ENCODE assay signal across 10 cellular contexts in genomic region chr17:67443931-67444597, GRCh38.
DNase-seq lines count a peak whose midpoint lies in the region; ATAC-seq and TF ChIP-seq lines count a peak whose summit lies in the region.
"Had no signal": no experiment of that assay in that cellular context is flagged by ENCODE, and none has a peak within 500 bp of the region (broad histone marks: within the 10 kb centered on the region; RNA-seq: fewer than 3 reads in every experiment).

No MANE protein-coding gene starts in this region.

- no peak overlapping the region for H3K4me3 Mint-ChIP-seq in activated CD8-positive, alpha-beta T cell treated with anti-CD3 and anti-CD28 coated beads for 36 hours
- no peak overlapping the region for H3K4me3 Mint-ChIP-seq in activated CD8-positive, alpha-beta T cell treated with anti-CD3 and anti-CD28 coated beads, Interleukin-2, amount 10 ng/mL, durations not matched to agents 7 days and 5 days
- peak overlapping the region in 1 of 5 donors; percentile 22 for H3K4me3 Mint-ChIP-seq in immature natural killer cell

- H3K4me3 ChIP-seq in astrocyte of the spinal cord (ENCODE audit: low read depth, low read length), result no peak overlapping the region

- intact Hi-C loops in activated CD8-positive, alpha-beta T cell treated with anti-CD3 and anti-CD28 coated beads for 36 hours (cut with micrococcal nuclease), result no loop called here

- in situ Hi-C loops in astrocyte of the spinal cord (cut with HindIII; ENCODE audit: low sequenced_read_pairs), result no loop called here

- H3K4me1 Mint-ChIP-seq in activated CD8-positive, alpha-beta T cell treated with anti-CD3 and anti-CD28 coated beads for 36 hours (ENCODE audit: low read depth), result peaks cover 70% of the 10 kb centered on the region
- H3K4me1 Mint-ChIP-seq in activated CD8-positive, alpha-beta T cell treated with anti-CD3 and anti-CD28 coated beads, Interleukin-2, amount 10 ng/mL, durations not matched to agents 7 days and 5 days (ENCODE audit: low read depth), result peaks cover 61% of the 10 kb centered on the region
- peaks cover 72 to 91% of the 10 kb centered on the region in 2 donors for H3K4me1 Mint-ChIP-seq in immature natural killer cell

- no peak for DNase-seq in activated CD8-positive, alpha-beta T cell treated with anti-CD3 and anti-CD28 coated beads for 36 hours
- DNase-seq in activated CD8-positive, alpha-beta T cell treated with anti-CD3 and anti-CD28 coated beads, Interleukin-2, amount 10 ng/mL, durations not matched to agents 7 days and 5 days, result no peak
- peak; percentile 61 for DNase-seq in astrocyte of the spinal cord (ENCODE audit: low read depth, low spot score)
- no peak for DNase-seq in immature natural killer cell
- peak; percentile 48 for DNase-seq in stromal cell of bone marrow (ENCODE audit: low read depth)
- DNase-seq in central memory CD4-positive, alpha-beta T cell, result no peak
- no peak for DNase-seq in activated CD4-positive, alpha-beta T cell treated with anti-CD3 and anti-CD28 coated beads, Interleukin-2, amount 50 U/mL, for 1 hour
- DNase-seq: activated CD4-positive, alpha-beta T cell treated with anti-CD3 and anti-CD28 coated beads, Interleukin-2, amount 50 U/mL, for 4 hours; cerebellar nuclear complex had no signal

- POLR2A ChIA-PET in activated CD8-positive, alpha-beta T cell treated with anti-CD3 and anti-CD28 coated beads for 36 hours (lab: Charles Lee), result no interaction called here
- POLR2A ChIA-PET in activated CD8-positive, alpha-beta T cell treated with anti-CD3 and anti-CD28 coated beads, Interleukin-2, amount 10 ng/mL, durations not matched to agents 7 days and 5 days (lab: Charles Lee), result no interaction called here

- CTCF ChIA-PET in activated CD8-positive, alpha-beta T cell treated with anti-CD3 and anti-CD28 coated beads for 36 hours (lab: Charles Lee), result interaction anchor here (0.9 to 1.5 kb wide), 3 partner anchors 32 to 66 kb away, joined by 3 to 4 read pairs (median 4); no protein-coding TSS in a partner anchor
- CTCF ChIA-PET in activated CD8-positive, alpha-beta T cell treated with anti-CD3 and anti-CD28 coated beads, Interleukin-2, amount 10 ng/mL, durations not matched to agents 7 days and 5 days (lab: Charles Lee), result interaction anchor here (1.0 to 7.7 kb wide), 3 partner anchors 31 to 65 kb away, joined by 3 to 110 read pairs (median 4); no protein-coding TSS in a partner anchor

- no peaks in the 10 kb centered on the region for H3K9me3 Mint-ChIP-seq in activated CD8-positive, alpha-beta T cell treated with anti-CD3 and anti-CD28 coated beads for 36 hours
- no peaks in the 10 kb centered on the region for H3K9me3 Mint-ChIP-seq in activated CD8-positive, alpha-beta T cell treated with anti-CD3 and anti-CD28 coated beads, Interleukin-2, amount 10 ng/mL, durations not matched to agents 7 days and 5 days (ENCODE audit: insufficient read depth)
- no peaks in the 10 kb centered on the region for H3K9me3 Mint-ChIP-seq in immature natural killer cell

- peak overlapping the region; percentile 85 for H3K27ac Mint-ChIP-seq in activated CD8-positive, alpha-beta T cell treated with anti-CD3 and anti-CD28 coated beads for 36 hours
- H3K27ac Mint-ChIP-seq in activated CD8-positive, alpha-beta T cell treated with anti-CD3 and anti-CD28 coated beads, Interleukin-2, amount 10 ng/mL, durations not matched to agents 7 days and 5 days, result no peak overlapping the region
- H3K27ac Mint-ChIP-seq in immature natural killer cell, result peak overlapping the region; percentile 74 to 93 (median 88)

- ATAC-seq in activated CD8-positive, alpha-beta T cell treated with anti-CD3 and anti-CD28 coated beads for 36 hours, result no peak
- no peak for ATAC-seq in activated CD8-positive, alpha-beta T cell treated with anti-CD3 and anti-CD28 coated beads, Interleukin-2, amount 10 ng/mL, durations not matched to agents 7 days and 5 days
- no peak for ATAC-seq in GM19395 (IDR thresholded peaks at IDR 0.05; ENCODE audit: unreplicated experiment)

- H3K36me3 Mint-ChIP-seq in activated CD8-positive, alpha-beta T cell treated with anti-CD3 and anti-CD28 coated beads for 36 hours (ENCODE audit: low read depth), result peaks cover 8% of the 10 kb centered on the region
- peaks cover 39% of the 10 kb centered on the region for H3K36me3 Mint-ChIP-seq in activated CD8-positive, alpha-beta T cell treated with anti-CD3 and anti-CD28 coated beads, Interleukin-2, amount 10 ng/mL, durations not matched to agents 7 days and 5 days (ENCODE audit: low read depth)
- H3K36me3 Mint-ChIP-seq in immature natural killer cell, result peaks cover 4 to 12% (median 11%) of the 10 kb centered on the region in 3 donors

- H3K27me3 Mint-ChIP-seq in activated CD8-positive, alpha-beta T cell treated with anti-CD3 and anti-CD28 coated beads for 36 hours, result no peaks in the 10 kb centered on the region
- no peaks in the 10 kb centered on the region for H3K27me3 Mint-ChIP-seq in activated CD8-positive, alpha-beta T cell treated with anti-CD3 and anti-CD28 coated beads, Interleukin-2, amount 10 ng/mL, durations not matched to agents 7 days and 5 days (ENCODE audit: low read depth)
- peaks cover 2 to 6% (median 2%) of the 10 kb centered on the region in 3 donors for H3K27me3 Mint-ChIP-seq in immature natural killer cell (ENCODE audit: low read depth in 3 of 3)

- TF ChIP-seq CTCF in activated CD8-positive, alpha-beta T cell treated with anti-CD3 and anti-CD28 coated beads for 36 hours (IDR thresholded peaks at IDR 0.05), result no peak
- TF ChIP-seq CTCF in astrocyte of the spinal cord (IDR thresholded peaks at IDR 0.05; ENCODE audit: low read depth, low read length), result no peak

Comparison
In these comparisons a context has a peak if more than half of its experiments do, and no peak if none do; other contexts are left out.
1. DNase-seq: peak in astrocyte of the spinal cord (single experiment) and stromal cell of bone marrow (single experiment); none in activated CD8-positive, alpha-beta T cell treated with anti-CD3 and anti-CD28 coated beads for 36 hours (single experiment), activated CD8-positive, alpha-beta T cell treated with anti-CD3 and anti-CD28 coated beads, Interleukin-2, amount 10 ng/mL, durations not matched to agents 7 days and 5 days (single experiment), immature natural killer cell (0 of 3), central memory CD4-positive, alpha-beta T cell (single experiment) and activated CD4-positive, alpha-beta T cell treated with anti-CD3 and anti-CD28 coated beads, Interleukin-2, amount 50 U/mL, for 1 hour (single experiment).